Comparison of ENCODE assay signal across 14 cellular contexts in genomic region chr6:17724341-17724740, GRCh38.
"Had no signal": no experiment of that assay in that cellular context is flagged by ENCODE, and none has a peak within 500 bp of the region (broad histone marks: within the 10 kb centered on the region; RNA-seq: fewer than 3 reads in every experiment).

No MANE protein-coding gene starts in this region.

- H3K27ac ChIP-seq: thyroid gland had no signal

- DNase-seq: activated CD4-positive, alpha-beta T cell treated with anti-CD3 and anti-CD28 coated beads, Interleukin-2, amount 10 ng/mL, durations not matched to agents 7 days and 5 days; activated naive CD8-positive, alpha-beta T cell treated with anti-CD3 and anti-CD28 coated beads, Interleukin-2, amount 10 ng/mL, durations not matched to agents 7 days and 5 days; cortex of kidney; effector CD8-positive, alpha-beta T cell; kidney; stimulated activated CD4-positive, alpha-beta T cell treated with anti-CD3 and anti-CD28 coated beads, Interleukin-12 subunit alpha, Interleukin-12 subunit beta, amount 100 ng/mL, for 4 hours; stimulated activated CD4-positive, alpha-beta T cell treated with anti-CD3 and anti-CD28 coated beads, Interleukin-2, amount 100 ng/mL, for 24 hours; stimulated activated naive B cell treated with anti-CD40 and anti-IgM and Interleukin-4, amounts not matched to agents 10 μg/mL and 1 μg/mL and 100 μg/mL, for 72 hours; SW 1271; thyroid gland had no signal

- H3K9me3 ChIP-seq: thyroid gland had no signal

- H3K4me1 ChIP-seq: thyroid gland had no signal

- H3K4me1 Mint-ChIP-seq: activated CD4-positive, alpha-beta T cell treated with anti-CD3 and anti-CD28 coated beads, Interleukin-2, amount 10 ng/mL, durations not matched to agents 7 days and 5 days; activated naive CD8-positive, alpha-beta T cell treated with anti-CD3 and anti-CD28 coated beads, Interleukin-2, amount 10 ng/mL, durations not matched to agents 7 days and 5 days; stimulated activated naive B cell treated with anti-CD40 and anti-IgM and Interleukin-4, amounts not matched to agents 10 μg/mL and 1 μg/mL and 100 μg/mL, for 72 hours had no signal

- ATAC-seq: stimulated activated naive B cell treated with anti-CD40 and anti-IgM and Interleukin-4, amounts not matched to agents 10 μg/mL and 1 μg/mL and 100 μg/mL, for 72 hours had no signal

- H3K27me3 Mint-ChIP-seq: stimulated activated naive B cell treated with anti-CD40 and anti-IgM and Interleukin-4, amounts not matched to agents 10 μg/mL and 1 μg/mL and 100 μg/mL, for 72 hours had no signal

- H3K27ac Mint-ChIP-seq: activated CD4-positive, alpha-beta T cell treated with anti-CD3 and anti-CD28 coated beads, Interleukin-2, amount 10 ng/mL, durations not matched to agents 7 days and 5 days; activated naive CD8-positive, alpha-beta T cell treated with anti-CD3 and anti-CD28 coated beads, Interleukin-2, amount 10 ng/mL, durations not matched to agents 7 days and 5 days; activated T-helper 1 cell treated with anti-CD3 and anti-CD28 coated beads, Interleukin-12 subunit alpha, Interleukin-12 subunit beta, Interleukin-2, Interleukin-4 antibody, amounts not matched to agents 30 ng/mL and 10 ng/mL and 1 ng/mL, durations not matched to agents 14 hours and 24 hours and 36 hours; stimulated activated naive B cell treated with anti-CD40 and anti-IgM and Interleukin-4, amounts not matched to agents 10 μg/mL and 1 μg/mL and 100 μg/mL, for 72 hours; T-helper 2 cell treated with Interferon-gamma antibody and Interleukin-4, amounts not matched to agents 5 μg/mL and 100 μg/mL, for 36 hours had no signal

- H3K4me3 ChIP-seq: thyroid gland had no signal

- H3K27me3 ChIP-seq: thyroid gland had no signal

- H3K4me3 Mint-ChIP-seq: activated CD4-positive, alpha-beta T cell treated with anti-CD3 and anti-CD28 coated beads, Interleukin-2, amount 10 ng/mL, durations not matched to agents 7 days and 5 days; activated naive CD8-positive, alpha-beta T cell treated with anti-CD3 and anti-CD28 coated beads, Interleukin-2, amount 10 ng/mL, durations not matched to agents 7 days and 5 days; activated T-helper 1 cell treated with anti-CD3 and anti-CD28 coated beads, Interleukin-12 subunit alpha, Interleukin-12 subunit beta, Interleukin-2, Interleukin-4 antibody, amounts not matched to agents 30 ng/mL and 10 ng/mL and 1 ng/mL, durations not matched to agents 14 hours and 24 hours and 36 hours; brain; stimulated activated naive B cell treated with anti-CD40 and anti-IgM and Interleukin-4, amounts not matched to agents 10 μg/mL and 1 μg/mL and 100 μg/mL, for 72 hours; T-helper 2 cell treated with Interferon-gamma antibody and Interleukin-4, amounts not matched to agents 5 μg/mL and 100 μg/mL, for 36 hours had no signal

- H3K36me3 ChIP-seq: thyroid gland had no signal

- FAIRE-seq: kidney, urothelium cell line had no signal

- H3K36me3 Mint-ChIP-seq: activated naive CD8-positive, alpha-beta T cell treated with anti-CD3 and anti-CD28 coated beads, Interleukin-2, amount 10 ng/mL, durations not matched to agents 7 days and 5 days; brain; stimulated activated naive B cell treated with anti-CD40 and anti-IgM and Interleukin-4, amounts not matched to agents 10 μg/mL and 1 μg/mL and 100 μg/mL, for 72 hours had no signal

- H3K9me3 Mint-ChIP-seq: activated CD4-positive, alpha-beta T cell treated with anti-CD3 and anti-CD28 coated beads, Interleukin-2, amount 10 ng/mL, durations not matched to agents 7 days and 5 days; activated naive CD8-positive, alpha-beta T cell treated with anti-CD3 and anti-CD28 coated beads, Interleukin-2, amount 10 ng/mL, durations not matched to agents 7 days and 5 days; activated T-helper 1 cell treated with anti-CD3 and anti-CD28 coated beads, Interleukin-12 subunit alpha, Interleukin-12 subunit beta, Interleukin-2, Interleukin-4 antibody, amounts not matched to agents 30 ng/mL and 10 ng/mL and 1 ng/mL, durations not matched to agents 14 hours and 24 hours and 36 hours; T-helper 2 cell treated with Interferon-gamma antibody and Interleukin-4, amounts not matched to agents 5 μg/mL and 100 μg/mL, for 36 hours had no signal
